ENCODE assay signal across 26 cellular contexts in genomic region chr4:108397850-108398249, GRCh38.
"Had no signal": no experiment of that assay in that cellular context is flagged by ENCODE, and none has a peak within 500 bp of the region (broad histone marks: within the 10 kb centered on the region; RNA-seq: fewer than 3 reads in every experiment).

No MANE protein-coding gene starts in this region.

- H3K27me3 Mint-ChIP-seq: activated CD4-positive, alpha-beta T cell treated with anti-CD3 and anti-CD28 coated beads, Interleukin-2, amount 10 ng/mL, durations not matched to agents 7 days and 5 days; activated naive CD8-positive, alpha-beta T cell treated with anti-CD3 and anti-CD28 coated beads for 36 hours; effector memory CD8-positive, alpha-beta T cell had no signal

- H3K27me3 ChIP-seq: adrenal gland, gastrocnemius medialis, left lung, tibial nerve had no signal

- H3K36me3 ChIP-seq: adrenal gland, gastrocnemius medialis, left lung, lower lobe of right lung, tibial nerve had no signal

- H3K27ac Mint-ChIP-seq: activated CD4-positive, alpha-beta T cell treated with anti-CD3 and anti-CD28 coated beads, Interleukin-2, amount 10 ng/mL, durations not matched to agents 7 days and 5 days; activated naive CD8-positive, alpha-beta T cell treated with anti-CD3 and anti-CD28 coated beads for 36 hours; activated T-cell treated with anti-CD3 and anti-CD28 coated beads, Interleukin-2, amount 50 U/mL, for 72 hours; brain; effector memory CD8-positive, alpha-beta T cell; nephron; stimulated activated memory B cell treated with anti-CD40 and anti-IgM and Interleukin-4, amounts not matched to agents 10 μg/mL and 1 μg/mL and 100 μg/mL, for 72 hours had no signal

- H3K4me3 ChIP-seq: adrenal gland, gastrocnemius medialis, left lung, lower lobe of right lung, tibial nerve had no signal

- ATAC-seq: effector memory CD8-positive, alpha-beta T cell; gastrocnemius medialis; stimulated activated memory B cell treated with anti-CD40 and anti-IgM and Interleukin-4, amounts not matched to agents 10 μg/mL and 1 μg/mL and 100 μg/mL, for 72 hours had no signal

- H3K4me1 ChIP-seq: adrenal gland, gastrocnemius medialis, left lung, lower lobe of right lung had no signal

- H3K36me3 Mint-ChIP-seq: activated naive CD8-positive, alpha-beta T cell treated with anti-CD3 and anti-CD28 coated beads for 36 hours; brain; stimulated activated memory B cell treated with anti-CD40 and anti-IgM and Interleukin-4, amounts not matched to agents 10 μg/mL and 1 μg/mL and 100 μg/mL, for 72 hours had no signal

- H3K9me3 ChIP-seq: adrenal gland, gastrocnemius medialis, left lung, lower lobe of right lung, tibial nerve had no signal

- DNase-seq: activated CD4-positive, alpha-beta T cell treated with anti-CD3 and anti-CD28 coated beads, Interleukin-2, amount 10 ng/mL, durations not matched to agents 7 days and 5 days; activated naive CD4-positive, alpha-beta T cell; activated naive CD8-positive, alpha-beta T cell treated with anti-CD3 and anti-CD28 coated beads for 36 hours; activated T-cell treated with anti-CD3 and anti-CD28 coated beads for 4 hours; activated T-cell treated with anti-CD3 and anti-CD28 coated beads, Interleukin-2, amount 50 U/mL, for 72 hours; adrenal gland; aorta; caudate nucleus; cortex of kidney; effector memory CD8-positive, alpha-beta T cell; erythroblast; gastrocnemius medialis; glutamatergic neuron; left lung; lower lobe of right lung; mesenchymal stem cell; posterior cingulate gyrus; stimulated activated CD4-positive, alpha-beta T cell treated with anti-CD3 and anti-CD28 coated beads, Interleukin-4, amount 100 ng/mL, for 24 hours; T-helper 9 cell had no signal

- H3K4me3 Mint-ChIP-seq: activated CD4-positive, alpha-beta T cell treated with anti-CD3 and anti-CD28 coated beads, Interleukin-2, amount 10 ng/mL, durations not matched to agents 7 days and 5 days; activated naive CD8-positive, alpha-beta T cell treated with anti-CD3 and anti-CD28 coated beads for 36 hours; activated T-cell treated with anti-CD3 and anti-CD28 coated beads, Interleukin-2, amount 50 U/mL, for 72 hours; brain; effector memory CD8-positive, alpha-beta T cell; nephron; stimulated activated memory B cell treated with anti-CD40 and anti-IgM and Interleukin-4, amounts not matched to agents 10 μg/mL and 1 μg/mL and 100 μg/mL, for 72 hours had no signal

- H3K27ac ChIP-seq: adrenal gland, gastrocnemius medialis, left lung, lower lobe of right lung, tibial nerve, VCaP had no signal

- H3K9me3 Mint-ChIP-seq: activated CD4-positive, alpha-beta T cell treated with anti-CD3 and anti-CD28 coated beads, Interleukin-2, amount 10 ng/mL, durations not matched to agents 7 days and 5 days; activated naive CD8-positive, alpha-beta T cell treated with anti-CD3 and anti-CD28 coated beads for 36 hours; activated T-cell treated with anti-CD3 and anti-CD28 coated beads, Interleukin-2, amount 50 U/mL, for 72 hours; effector memory CD8-positive, alpha-beta T cell; nephron; stimulated activated memory B cell treated with anti-CD40 and anti-IgM and Interleukin-4, amounts not matched to agents 10 μg/mL and 1 μg/mL and 100 μg/mL, for 72 hours had no signal

- FAIRE-seq: islet of Langerhans, TTC549 had no signal

- H3K4me1 Mint-ChIP-seq: activated naive CD8-positive, alpha-beta T cell treated with anti-CD3 and anti-CD28 coated beads for 36 hours; brain; nephron; stimulated activated memory B cell treated with anti-CD40 and anti-IgM and Interleukin-4, amounts not matched to agents 10 μg/mL and 1 μg/mL and 100 μg/mL, for 72 hours had no signal
